ENCODE assay signal across 7 cellular contexts in genomic region chr18:12657849-12658829, GRCh38. TPM values are rescaled to one million over a fixed set of nuclear protein-coding genes. Genes with fewer than 3 reads are reported as not detected.
A peak's percentile ranks its signal among the peaks of the same experiment; 100 is the strongest.
DNase-seq lines count a peak whose midpoint lies in the region; ATAC-seq, FAIRE-seq and TF ChIP-seq lines count a peak whose summit lies in the region.

TSS of gene SPIRE1 (minus strand) at chr18:12658107. CDS start at chr18:12657866, 241 bp downstream.

- TF ChIP-seq RAD21 in HCT116 (IDR thresholded peaks at IDR 0.05; ENCODE audit: low read depth) (no peak), HepG2 (CRISPR knock-in tag; IDR thresholded peaks at IDR 0.05) (no peak)

- in situ Hi-C loops in HepG2 (cut with HindIII; ENCODE audit: extremely low pct_ligation_motif_present, low pct_unique_long_range_greater_than_20kb), result loop anchor here (5.0 kb wide), 2 partner anchors 116 to 266 kb away; no protein-coding TSS in a partner anchor

- H3K4me2 ChIP-seq in HCT116 (ENCODE audit: low read length) (peak within 1 kb of the TSS; percentile 83), HepG2 (ENCODE audit: low read depth, low read length) (peak within 1 kb of the TSS; percentile 86)

- H4K20me1 ChIP-seq in HCT116 (ENCODE audit: insufficient read depth) (0 out of 2 replicates have a peak, but pooled peaks cover 3% of the 10 kb centered on the region), HepG2 (ENCODE audit: insufficient read depth, low read length) (no peaks in the 10 kb centered on the region)

- POLR2A ChIA-PET in HCT116 (lab: Charles Lee) (interaction anchor here (1.0 kb wide), 1 partner anchor 265 kb away, joined by 3 read pairs; no protein-coding TSS in a partner anchor), HepG2 (lab: Yijun Ruan, JAX) (no interaction called here)

- CTCF ChIA-PET in HCT116 (lab: Charles Lee), result interaction anchor here (1.1 to 2.9 kb wide), 3 partner anchors 264 to 375 kb away, joined by 3 to 26 read pairs (median 6); no protein-coding TSS in a partner anchor
- CTCF ChIA-PET in HepG2 (lab: Yijun Ruan, JAX; ENCODE audit: low intra/inter-chr PET ratio, low total read pairs), result interaction anchor here (6.0 kb wide), 1 partner anchor 266 kb away, joined by 55 read pairs; no protein-coding TSS in a partner anchor

- H3K27ac ChIP-seq in HCT116 (ENCODE audit: low read depth, low read length) (peak within 1 kb of the TSS; percentile 75), HepG2 (ENCODE audit: extremely low read length, insufficient read depth, low read length) (peak within 1 kb of the TSS; percentile 23)

- TF ChIP-seq EP300 in HepG2 (IDR thresholded peaks at IDR 0.05; ENCODE audit: low read depth in 2 of 2, low read length in 2 of 2) (no peak), HepG2 (CRISPR knock-in tag; IDR thresholded peaks at IDR 0.05; ENCODE audit: borderline replicate concordance) (no peak)

- TF ChIP-seq CTCF in GM12875 (IDR thresholded peaks at IDR 0.05; ENCODE audit: borderline replicate concordance, insufficient read depth, low read depth, low read length), result no peak
- no peak for TF ChIP-seq CTCF in HCT116 (IDR thresholded peaks at IDR 0.05 in 2 of 3, conservative IDR thresholded peaks at IDR 0.05 in 1 of 3; ENCODE audit: borderline replicate concordance in 1 of 3, insufficient read depth in 1 of 3, low read depth in 2 of 3, low read length in 2 of 3)
- peak; percentile 38 for TF ChIP-seq CTCF in HepG2 (CRISPR knock-in tag; IDR thresholded peaks at IDR 0.05)

- RAD21 ChIA-PET in HCT116 (lab: Charles Lee; ENCODE audit: low non-redundant PET in 1 of 2, low total read pairs in 2 of 2, uncharacterized antibody in 2 of 2, unreplicated experiment in 2 of 2), result interaction anchor here in 1 of 2 experiments (0.7 kb wide), 1 partner anchor 266 kb away, joined by 4 read pairs; no protein-coding TSS in a partner anchor

- WGBS in HepG2 (ENCODE audit: low lambda C conversion rate), result 80% methylated on average over 29 of the region's 125 CpGs

- no peaks in the 10 kb centered on the region for H3K9me2 ChIP-seq in HCT116 (ENCODE audit: insufficient read depth)

- intact Hi-C loops in HCT116 (cut with micrococcal nuclease), result loop anchor here (1.0 to 2.0 kb wide), 2 partner anchors 235 to 251 kb away; partner anchors contain the start of gene PRELID3A
- intact Hi-C loops in HepG2 (cut with micrococcal nuclease; ENCODE audit: unreplicated experiment), result loop anchor here (5.0 kb wide), 3 partner anchors 196 to 376 kb away; no protein-coding TSS in a partner anchor

- ATAC-seq in HCT116 (peak; percentile 87), HepG2 (peak; percentile 83)

- peak; percentile 47 for TF ChIP-seq POLR2A in HCT116 (IDR thresholded peaks at IDR 0.05; ENCODE audit: borderline replicate concordance, extremely low read depth, insufficient read depth, insufficient read length)
- peak in 1 of 2 experiments; percentile 54; a peak in 2 of 4 replicates for TF ChIP-seq POLR2A in HepG2 (IDR thresholded peaks at IDR 0.05; ENCODE audit: insufficient read depth in 1 of 2, low read depth in 2 of 2, low read length in 2 of 2)

- BruUV-seq in HCT116 (replicated peaks; lab: Mats Ljungman, UMichigan) (no TSS peak), HepG2 (replicated peaks; lab: Mats Ljungman, UMichigan) (no TSS peak)

- DNase-seq in HCT116 (ENCODE audit: low read depth, low spot score) (no peak), NCI-H1930 (lab: John Stamatoyannopoulos, UW) (peak; percentile 51 to 55), dermis microvascular lymphatic vessel endothelial cell (ENCODE audit: low read depth in 2 of 2) (peak in 1 of 2 donors; percentile 86), HepG2 (ENCODE audit: low spot score) (peak; percentile 29)
- peak; percentile 16 to 23 for DNase-seq in activated CD4-positive, alpha-beta T cell treated with anti-CD3 and anti-CD28 coated beads for 4 hours
- peak; percentile 15 for DNase-seq in stimulated activated CD4-positive, alpha-beta T cell treated with anti-CD3 and anti-CD28 coated beads, Interleukin-4, amount 100 ng/mL, for 24 hours

- H3K4me1 ChIP-seq in HCT116 (ENCODE audit: control insufficient read depth in 1 of 2, insufficient read depth in 2 of 2, low read length in 2 of 2) (peaks cover 7 to 32% of the 10 kb centered on the region in 2 experiments; a peak in 3 of 4 replicates), HepG2 (ENCODE audit: insufficient read depth, low read length) (peaks cover 18% of the 10 kb centered on the region)

- no peak for FAIRE-seq in HepG2 (lab: Jason Lieb, UNC)

- H3K27me3 ChIP-seq in HCT116 (ENCODE audit: insufficient read depth, low read length) (no peaks in the 10 kb centered on the region), HepG2 (ENCODE audit: control insufficient read depth in 1 of 2, insufficient read depth in 2 of 2, low read length in 2 of 2) (no peaks in the 10 kb centered on the region)

- peak within 1 kb of the TSS; percentile 20 for H2AFZ ChIP-seq in HCT116 (ENCODE audit: low read depth, low read length, poor library complexity, severe bottlenecking)
- no peak within 1 kb of the TSS for H2AFZ ChIP-seq in HepG2 (ENCODE audit: low read length)

- H3K9ac ChIP-seq in HCT116 (ENCODE audit: low read length) (peak within 1 kb of the TSS; percentile 74), HepG2 (ENCODE audit: insufficient read depth, low read depth, low read length) (peak within 1 kb of the TSS; percentile 74)

- H3K9me3 ChIP-seq in HCT116 (ENCODE audit: control insufficient read depth in 1 of 2, insufficient read depth in 1 of 2, low read depth in 1 of 2, low read length in 2 of 2), result no peaks in the 10 kb centered on the region
- no peaks in the 10 kb centered on the region for H3K9me3 ChIP-seq in HepG2 (ENCODE audit: low read length)

- peaks cover 29% of the 10 kb centered on the region for H3K79me2 ChIP-seq in HCT116 (ENCODE audit: insufficient read depth, low read length)
- H3K79me2 ChIP-seq in HepG2 (ENCODE audit: insufficient read depth, low read length), result peaks cover 12% of the 10 kb centered on the region

- H3K4me3 ChIP-seq in GM12875 (ENCODE audit: low read depth, low read length) (peak within 1 kb of the TSS; percentile 66), HCT116 (replicated peaks in 1 of 2; ENCODE audit: low read depth in 1 of 2, low read length in 2 of 2) (peak within 1 kb of the TSS; percentile 62 to 79), HepG2 (replicated peaks in 1 of 3; ENCODE audit: insufficient read depth in 1 of 3, low read depth in 2 of 3, low read length in 3 of 3) (peak within 1 kb of the TSS; percentile 78 to 86 (median 85))

- H3K36me3 ChIP-seq in HCT116 (ENCODE audit: control insufficient read depth in 1 of 2, insufficient read depth in 2 of 2, low read length in 2 of 2), result no peaks in the 10 kb centered on the region
- H3K36me3 ChIP-seq in HepG2 (replicated peaks in 1 of 2; ENCODE audit: control insufficient read depth in 1 of 2, insufficient read depth in 2 of 2, low read length in 2 of 2), result no peaks in the 10 kb centered on the region

TF ChIP-seq in HCT116, 20 proteins besides CTCF, POLR2A, EP300 and RAD21 (continues in another document):
- TF ChIP-seq EZH2 (IDR thresholded peaks at IDR 0.05) (no peak), CBX3 (IDR thresholded peaks at IDR 0.05; ENCODE audit: low read depth) (no peak), SP1 (IDR thresholded peaks at IDR 0.05; ENCODE audit: low read depth) (no peak), POLR2AphosphoS5 (IDR thresholded peaks at IDR 0.05; ENCODE audit: low read depth, low read length) (peak; percentile 75), ATF3 (IDR thresholded peaks at IDR 0.05) (no peak)

TF ChIP-seq in HepG2, 621 proteins besides CTCF, POLR2A, EP300 and RAD21 (continues in another document):
- TF ChIP-seq KMT2A (CRISPR knock-in tag; IDR thresholded peaks at IDR 0.05) (no peak), ZNF562 (CRISPR knock-in tag; IDR thresholded peaks at IDR 0.05; ENCODE audit: borderline replicate concordance) (no peak), TFDP1 (CRISPR knock-in tag; IDR thresholded peaks at IDR 0.05; ENCODE audit: borderline replicate concordance) (peak; percentile 60; the same call in 1 of the 2 replicates), ARNT2 (CRISPR knock-in tag; IDR thresholded peaks at IDR 0.05; ENCODE audit: low read depth) (0 out of 2 replicates have a peak, but pooled peaks have one; percentile 20), SP4 (CRISPR knock-in tag; IDR thresholded peaks at IDR 0.05) (peak; percentile 56; the same call in 1 of the 2 replicates)

RNA-seq across cellular contexts. Expression of gene SPIRE1, which starts in this region (rescaled TPM):
- total RNA-seq in HCT116 (2021; ENCODE audit: unreplicated experiment) (26.6 TPM), dermis microvascular lymphatic vessel endothelial cell (15.7 and 16.6 TPM in 2 replicates), HepG2 (2016; rRNA removed; fragmentation: Illumina TruSeq; extraction: Trizol) (21.3 and 28.1 TPM in 2 replicates)
- polyA plus RNA-seq in HCT116 (2012), result 10.4 and 13.0 TPM in 2 replicates
- total RNA-seq in HepG2 (2016; cell fraction: cytosol; rRNA removed; fragmentation: Illumina TruSeq; extraction: Trizol; ENCODE audit: low read depth), result 6.0 and 6.9 TPM in 2 replicates
- total RNA-seq in HepG2 (2016; cell fraction: insoluble cytoplasmic fraction; rRNA removed; fragmentation: Illumina TruSeq; extraction: Trizol), result 22.4 and 29.7 TPM in 2 replicates
- 15.7 and 18.0 TPM in 2 replicates for total RNA-seq in HepG2 (2016; cell fraction: membrane; rRNA removed; fragmentation: Illumina TruSeq; extraction: Trizol)
- total RNA-seq in HepG2 (2016; cell fraction: nucleus; rRNA removed; fragmentation: Illumina TruSeq; extraction: Trizol), result 19.0 and 22.0 TPM in 2 replicates
- 9.9 and 10.1 TPM in 2 replicates for polyA plus RNA-seq in HepG2 (2011; rRNA removed)
- polyA plus RNA-seq in HepG2 (2011; cell fraction: cytosol; rRNA removed), result 6.6 and 8.9 TPM in 2 replicates
- polyA plus RNA-seq in HepG2 (2011; cell fraction: nucleus; rRNA removed), result 6.8 and 7.4 TPM in 2 replicates
- polyA plus RNA-seq in HepG2 (2012), result 8.4 and 12.6 TPM in 2 replicates
- polyA plus RNA-seq in HepG2 (2016; cell fraction: cytosol; fragmentation: Illumina TruSeq; extraction: Trizol; ENCODE audit: low read depth), result 1.8 and 2.3 TPM in 2 replicates
- 19.3 and 20.2 TPM in 2 replicates for polyA plus RNA-seq in HepG2 (2016; cell fraction: insoluble cytoplasmic fraction; fragmentation: Illumina TruSeq; extraction: Trizol; ENCODE audit: low read depth)
- polyA plus RNA-seq in HepG2 (2016; cell fraction: membrane; fragmentation: Illumina TruSeq; extraction: Trizol; ENCODE audit: low read depth), result 6.7 and 7.2 TPM in 2 replicates
- 28.6 and 33.9 TPM in 2 replicates for polyA plus RNA-seq in HepG2 (2016; cell fraction: nucleus; fragmentation: Illumina TruSeq; extraction: Trizol; ENCODE audit: insufficient read depth, low read depth)
- polyA minus RNA-seq in HepG2 (2011; rRNA and poly(A)+ RNA removed; ENCODE audit: low replicate concordance), result 14.8 and 27.8 TPM in 2 replicates
- polyA minus RNA-seq in HepG2 (2011; cell fraction: cytosol; rRNA and poly(A)+ RNA removed), result 13.6 and 18.8 TPM in 2 replicates
- 14.2 and 17.7 TPM in 2 replicates for polyA minus RNA-seq in HepG2 (2011; cell fraction: nucleus; rRNA and poly(A)+ RNA removed)
